ENCODE assay signal across 1 cellular context in genomic region chr5:125043781-125044391, GRCh38.
A peak's percentile ranks its signal among the peaks of the same experiment; 100 is the strongest.
TF ChIP-seq lines count a peak whose summit lies in the region.

No MANE protein-coding gene starts in this region.

TF ChIP-seq in HEK293, 187 proteins besides CTCF, POLR2A, EP300 and RAD21 (continued from another document and continues in another):
- no peak for TF ChIP-seq HIC1 (tag by site-specific recombination; IDR thresholded peaks at IDR 0.05)
- peak; percentile 44; the same call in 1 of the 2 replicates for TF ChIP-seq TSHZ1 (tag by site-specific recombination; IDR thresholded peaks at IDR 0.05; ENCODE audit: borderline replicate concordance)
- TF ChIP-seq ZNF248 (tag by site-specific recombination; IDR thresholded peaks at IDR 0.05): no peak
- TF ChIP-seq ZNF626 (tag by site-specific recombination; IDR thresholded peaks at IDR 0.05): no peak
- TF ChIP-seq FEZF1 (tag by site-specific recombination; IDR thresholded peaks at IDR 0.05): peak; percentile 70
- TF ChIP-seq ZNF202 (tag by site-specific recombination; IDR thresholded peaks at IDR 0.05; ENCODE audit: borderline replicate concordance): no peak
- TF ChIP-seq ZBTB48 (tag by site-specific recombination; IDR thresholded peaks at IDR 0.05): no peak
- TF ChIP-seq KLF8 (tag by site-specific recombination; IDR thresholded peaks at IDR 0.05): no peak
- TF ChIP-seq KLF9 (tag by site-specific recombination; IDR thresholded peaks at IDR 0.05; ENCODE audit: low read depth): no peak
- TF ChIP-seq ZNF768 (tag by site-specific recombination; IDR thresholded peaks at IDR 0.05): no peak
- no peak for TF ChIP-seq ZNF707 (tag by site-specific recombination; IDR thresholded peaks at IDR 0.05)
- no peak for TF ChIP-seq TRIM28 (IDR thresholded peaks at IDR 0.05; ENCODE audit: borderline replicate concordance, low read length)
- no peak for TF ChIP-seq RBAK (tag by site-specific recombination; IDR thresholded peaks at IDR 0.05)
- peak; percentile 71 for TF ChIP-seq PRDM10 (tag by site-specific recombination; IDR thresholded peaks at IDR 0.05)
- no peak; the same call in 1 of the 2 replicates for TF ChIP-seq ZEB2 (tag by site-specific recombination; IDR thresholded peaks at IDR 0.05)
- TF ChIP-seq ZNF664 (tag by site-specific recombination; IDR thresholded peaks at IDR 0.05): no peak
- no peak for TF ChIP-seq ZNF26 (tag by site-specific recombination; IDR thresholded peaks at IDR 0.05)
- TF ChIP-seq ZNF692 (tag by site-specific recombination; IDR thresholded peaks at IDR 0.05): no peak
- no peak for TF ChIP-seq ZNF530 (tag by site-specific recombination; IDR thresholded peaks at IDR 0.05; ENCODE audit: low read depth)
- peak; percentile 92 for TF ChIP-seq GLIS1 (tag by site-specific recombination; IDR thresholded peaks at IDR 0.05)
- no peak for TF ChIP-seq ZNF121 (tag by site-specific recombination; IDR thresholded peaks at IDR 0.05)
- TF ChIP-seq ZBTB11 (tag by site-specific recombination; conservative IDR thresholded peaks at IDR 0.05; ENCODE audit: low read depth): no peak
- no peak for TF ChIP-seq ZNF521 (tag by site-specific recombination; IDR thresholded peaks at IDR 0.05)
- TF ChIP-seq ZNF830 (tag by site-specific recombination; IDR thresholded peaks at IDR 0.05; ENCODE audit: low read depth): no peak
- no peak for TF ChIP-seq KLF17 (tag by site-specific recombination; IDR thresholded peaks at IDR 0.05)
- no peak for TF ChIP-seq SETDB1 (IDR thresholded peaks at IDR 0.05; ENCODE audit: insufficient read length, low read length)
- peak; percentile 73 for TF ChIP-seq ZNF843 (tag by site-specific recombination; IDR thresholded peaks at IDR 0.05)
- TF ChIP-seq ZSCAN18 (tag by site-specific recombination; IDR thresholded peaks at IDR 0.05): no peak
- TF ChIP-seq ZFP69B (tag by site-specific recombination; IDR thresholded peaks at IDR 0.05): 0 out of 2 replicates have a peak, but pooled peaks have one; percentile 15
- TF ChIP-seq ZNF621 (tag by site-specific recombination; IDR thresholded peaks at IDR 0.05): no peak
- no peak for TF ChIP-seq AEBP2 (tag by site-specific recombination; IDR thresholded peaks at IDR 0.05; ENCODE audit: borderline replicate concordance)
- no peak for TF ChIP-seq ZNF600 (tag by site-specific recombination; IDR thresholded peaks at IDR 0.05)
- no peak for TF ChIP-seq ZBTB20 (tag by site-specific recombination; IDR thresholded peaks at IDR 0.05)
- TF ChIP-seq ZNF221 (tag by site-specific recombination; IDR thresholded peaks at IDR 0.05; ENCODE audit: borderline replicate concordance): no peak
- TF ChIP-seq ZNF677 (tag by site-specific recombination; IDR thresholded peaks at IDR 0.05): no peak
- TF ChIP-seq ZNF350 (tag by site-specific recombination; IDR thresholded peaks at IDR 0.05): no peak
